17 cellular contexts compared by ENCODE assay signal in genomic region chr7:24975647-24976260, GRCh38. TPM values are rescaled to one million over a fixed set of nuclear protein-coding genes. Genes with fewer than 3 reads are reported as not detected.
DNase-seq lines count a peak whose midpoint lies in the region; TF ChIP-seq lines count a peak whose summit lies in the region.
"Had no signal": no experiment of that assay in that cellular context is flagged by ENCODE, and none has a peak within 500 bp of the region (broad histone marks: within the 10 kb centered on the region; RNA-seq: fewer than 3 reads in every experiment).

No MANE protein-coding gene starts in this region.

- H3K9me3 Mint-ChIP-seq in CD8-positive, alpha-beta memory T cell = no peaks in the 10 kb centered on the region
- no peaks in the 10 kb centered on the region for H3K9me3 Mint-ChIP-seq in HFFc6
- H3K9me3 Mint-ChIP-seq: nephron progenitor cell had no signal

- POLR2A ChIA-PET in CD8-positive, alpha-beta memory T cell (lab: Charles Lee) = interaction anchor here (0.5 kb wide), 1 partner anchor 94 kb away, joined by 3 read pairs; no protein-coding TSS in a partner anchor

- H3K36me3 Mint-ChIP-seq in CD8-positive, alpha-beta memory T cell = peaks cover 0 to 15% (median 0%) of the 10 kb centered on the region in 3 donors
- peaks cover 33% of the 10 kb centered on the region; the same call in 1 of the 2 replicates for H3K36me3 Mint-ChIP-seq in HFFc6 (ENCODE audit: low read depth)

- no peak for DNase-seq in CD8-positive, alpha-beta memory T cell
- DNase-seq in HFFc6 (peak; percentile 51), adipocyte (ENCODE audit: low read depth) (peak; percentile 52), kidney tubule cell (ENCODE audit: low spot score) (peak; percentile 48), KG1 (lab: John Stamatoyannopoulos, UW) (no peak), right atrium auricular region (ENCODE audit: low spot score) (no peak), NCI-H510A treated with DMSO at 0.1 percent for 48 hours (lab: John Stamatoyannopoulos, UW) (no peak), HuH-7.5 (ENCODE audit: low spot score) (no peak)
- DNase-seq: activated CD4-positive, CD25-positive, alpha-beta regulatory T cell treated with anti-CD3 and anti-CD28 coated beads, Interleukin-2, amount 50 U/mL, for 72 hours; adrenal gland; central memory CD4-positive, alpha-beta T cell; effector CD8-positive, alpha-beta T cell; kidney; NCI-H2029 treated with DMSO at 0.1 percent for 48 hours; NCI-H510A; nephron progenitor cell; psoas muscle had no signal

- no peaks in the 10 kb centered on the region for H3K27me3 ChIP-seq in CD8-positive, alpha-beta memory T cell (ENCODE audit: insufficient read depth, low read length, poor library complexity, severe bottlenecking)
- H3K27me3 ChIP-seq in adipocyte (replicated peaks; ENCODE audit: control insufficient read depth, insufficient read depth, low read length) (no peaks in the 10 kb centered on the region), right atrium auricular region (no peaks in the 10 kb centered on the region)
- H3K27me3 ChIP-seq: adrenal gland had no signal

- H3K27me3 Mint-ChIP-seq in CD8-positive, alpha-beta memory T cell = no peaks in the 10 kb centered on the region
- H3K27me3 Mint-ChIP-seq in HFFc6 (ENCODE audit: insufficient read depth) = no peaks in the 10 kb centered on the region

- peaks cover 58% of the 10 kb centered on the region for H3K4me1 ChIP-seq in CD8-positive, alpha-beta memory T cell (ENCODE audit: insufficient read depth, low read length)
- H3K4me1 ChIP-seq in adipocyte (ENCODE audit: control insufficient read depth, insufficient read depth, low read length) = peaks cover 32% of the 10 kb centered on the region
- H3K4me1 ChIP-seq in right atrium auricular region = peaks cover 0 to 18% of the 10 kb centered on the region in 2 donors

- H3K36me3 ChIP-seq in CD8-positive, alpha-beta memory T cell (ENCODE audit: insufficient read depth, low read length) = no peaks in the 10 kb centered on the region
- H3K36me3 ChIP-seq in adipocyte (ENCODE audit: control insufficient read depth, insufficient read depth, low read length, severe bottlenecking) = no peaks in the 10 kb centered on the region
- H3K36me3 ChIP-seq in right atrium auricular region = no peaks in the 10 kb centered on the region
- H3K36me3 ChIP-seq: adrenal gland had no signal

- CTCF ChIA-PET in CD8-positive, alpha-beta memory T cell (lab: Charles Lee) = no interaction called here

- H3K4me1 Mint-ChIP-seq in CD8-positive, alpha-beta memory T cell = peaks cover 75 to 88% (median 85%) of the 10 kb centered on the region in 3 donors
- H3K4me1 Mint-ChIP-seq in HFFc6 (ENCODE audit: low read depth) = peaks cover 85% of the 10 kb centered on the region

- no peak overlapping the region for H3K4me3 ChIP-seq in CD8-positive, alpha-beta memory T cell (ENCODE audit: low read length)
- H3K4me3 ChIP-seq in adipocyte (ENCODE audit: low read length) (no peak overlapping the region), right atrium auricular region (no peak overlapping the region)
- H3K4me3 ChIP-seq: adrenal gland, psoas muscle had no signal

- no peak for TF ChIP-seq CTCF in HFFc6 (IDR thresholded peaks at IDR 0.05)
- no peak for TF ChIP-seq CTCF in right atrium auricular region (IDR thresholded peaks at IDR 0.05)

- H3K9me3 ChIP-seq in CD8-positive, alpha-beta memory T cell (ENCODE audit: low read length) = no peaks in the 10 kb centered on the region
- no peaks in the 10 kb centered on the region for H3K9me3 ChIP-seq in adipocyte (ENCODE audit: control insufficient read depth, low read length)
- no peaks in the 10 kb centered on the region for H3K9me3 ChIP-seq in right atrium auricular region
- H3K9me3 ChIP-seq: adrenal gland, psoas muscle had no signal

- peak overlapping the region in 4 of 8 donors; percentile 4 to 63 (median 34) for H3K27ac Mint-ChIP-seq in CD8-positive, alpha-beta memory T cell
- H3K27ac Mint-ChIP-seq in HFFc6 = peak overlapping the region; percentile 83
- H3K27ac Mint-ChIP-seq: nephron progenitor cell had no signal

- peak overlapping the region in 4 of 7 donors; percentile 6 to 86 (median 24) for H3K4me3 Mint-ChIP-seq in CD8-positive, alpha-beta memory T cell
- H3K4me3 Mint-ChIP-seq in HFFc6 = peak overlapping the region; percentile 83
- H3K4me3 Mint-ChIP-seq: nephron progenitor cell had no signal

- H3K27ac ChIP-seq in CD8-positive, alpha-beta memory T cell (ENCODE audit: low read depth, low read length) = no peak overlapping the region
- H3K27ac ChIP-seq in right atrium auricular region = no peak overlapping the region
- H3K27ac ChIP-seq: adrenal gland, psoas muscle had no signal

- no peak overlapping the region for H3K9ac ChIP-seq in adipocyte (ENCODE audit: low read length)

RNA-seq across cellular contexts. Expression of gene OSBPL3, which starts 4.2 kb away (rescaled TPM):
- total RNA-seq in CD8-positive, alpha-beta memory T cell = 10 to 100 TPM; 71.7 to 72.5 TPM
- polyA plus RNA-seq in CD8-positive, alpha-beta memory T cell = 16.4 TPM
- total RNA-seq in HFFc6 (2021; fragmentation: NEBNext Ultra II Directional; extraction: Animal tissue kit (Norgen Biotek cat#: 25700)) = 10 to 100 TPM; 49.7 to 68.8 (median 63.2) TPM
- total RNA-seq in right atrium auricular region = 1 to 10 TPM; 4.8 to 6.7 TPM

Comparison
In these comparisons a context has a peak if more than half of its experiments do, and no peak if none do; other contexts are left out.
1. DNase-seq: peak in HFFc6 (single experiment), adipocyte (single experiment) and kidney tubule cell (single experiment); none in CD8-positive, alpha-beta memory T cell (0 of 5), KG1 (single experiment), right atrium auricular region (single experiment), NCI-H510A treated with DMSO at 0.1 percent for 48 hours (single experiment) and HuH-7.5 (single experiment).
2. RNA of gene OSBPL3, which starts 4.2 kb away (total RNA-seq): 71.7 to 72.5 TPM in CD8-positive, alpha-beta memory T cell and 49.7 to 68.8 TPM in HFFc6; 4.8 to 6.7 TPM in right atrium auricular region; every median in the first group is over 4 times any median in the second.